Comparison of ENCODE assay signal across 8 cellular contexts in genomic region chr17:51166198-51166986, GRCh38. TPM values are rescaled to one million over a fixed set of nuclear protein-coding genes. Genes with fewer than 3 reads are reported as not detected.
DNase-seq lines count a peak whose midpoint lies in the region; ATAC-seq and TF ChIP-seq lines count a peak whose summit lies in the region.

Gene NME2 (plus strand): TSS chr17:51166411. CDS start chr17:51166831, 420 bp downstream.

- peak within 1 kb of the TSS; percentile 97 for H3K9ac ChIP-seq in PC-3 (ENCODE audit: low read length)

- POLR2A ChIA-PET in PC-3 (lab: Charles Lee; ENCODE audit: unreplicated experiment), result interaction anchor here (0.6 kb wide), 1 partner anchor 105 kb away, joined by 6 read pairs; no protein-coding TSS in a partner anchor

- DNase-seq in Calu3 (peak; percentile 98), HPDE6-E6E7 (ENCODE audit: extremely low spot score) (peak; percentile 93), PC-3 (peak; percentile 97), esophagus squamous epithelium (lab: John Stamatoyannopoulos, UW) (peak; percentile 32), myocyte (ENCODE audit: low read depth) (peak; percentile 90)
- peak; percentile 85 to 88 for DNase-seq in activated T-cell treated with anti-CD3 and anti-CD28 coated beads, Interleukin-2, amount 50 U/mL, for 48 hours
- DNase-seq in stimulated activated effector memory CD8-positive, alpha-beta T cell treated with anti-CD3 and anti-CD28 coated beads, Interleukin-12 subunit alpha, Interleukin-12 subunit beta, amount 100 ng/mL, for 72 hours (ENCODE audit: low spot score in 2 of 2), result peak; percentile 69 to 92

- H3K9me3 ChIP-seq in PC-3 (ENCODE audit: low read length) (no peaks in the 10 kb centered on the region), esophagus squamous epithelium (no peaks in the 10 kb centered on the region)

- H4K20me1 ChIP-seq in PC-3 (ENCODE audit: low read length), result peaks cover 26% of the 10 kb centered on the region

- H2AFZ ChIP-seq in PC-3 (ENCODE audit: low read length), result peak within 1 kb of the TSS; percentile 88

- peaks cover 4% of the 10 kb centered on the region for H3F3A ChIP-seq in PC-3 (ENCODE audit: low read length, unreplicated experiment)

- H3K27ac Mint-ChIP-seq in Calu3 (ENCODE audit: unreplicated experiment), result peak within 1 kb of the TSS; percentile 96
- H3K27ac Mint-ChIP-seq in stimulated activated effector memory CD8-positive, alpha-beta T cell treated with anti-CD3 and anti-CD28 coated beads, Interleukin-12 subunit alpha, Interleukin-12 subunit beta, amount 100 ng/mL, for 72 hours, result peak within 1 kb of the TSS; percentile 96

- H3K4me1 ChIP-seq in PC-3 (ENCODE audit: insufficient read depth, low read length), result peaks cover 21% of the 10 kb centered on the region
- H3K4me1 ChIP-seq in esophagus squamous epithelium, result peaks cover 7 to 31% (median 12%) of the 10 kb centered on the region in 3 donors

- BruUV-seq in Calu3 (replicated peaks; lab: Mats Ljungman, UMichigan) (no TSS peak), PC-3 (replicated peaks; lab: Mats Ljungman, UMichigan) (no TSS peak)

- peaks cover 43% of the 10 kb centered on the region for H3K4me1 Mint-ChIP-seq in Calu3 (ENCODE audit: low read depth, unreplicated experiment)
- H3K4me1 Mint-ChIP-seq in stimulated activated effector memory CD8-positive, alpha-beta T cell treated with anti-CD3 and anti-CD28 coated beads, Interleukin-12 subunit alpha, Interleukin-12 subunit beta, amount 100 ng/mL, for 72 hours, result peaks cover 38% of the 10 kb centered on the region

- H3K27me3 ChIP-seq in PC-3 (ENCODE audit: low read length) (no peaks in the 10 kb centered on the region), esophagus squamous epithelium (no peaks in the 10 kb centered on the region)

- TF ChIP-seq POLR2A in esophagus squamous epithelium (IDR thresholded peaks at IDR 0.05), result peak in 3 of 4 donors; percentile 4 to 71 (median 54)

- H3K27ac ChIP-seq in PC-3 (ENCODE audit: low read length) (peak within 1 kb of the TSS; percentile 73), esophagus squamous epithelium (peak within 1 kb of the TSS; percentile 92 to 98 (median 96))

- H3K27me3 Mint-ChIP-seq in Calu3 (ENCODE audit: unreplicated experiment), result no peaks in the 10 kb centered on the region

- ATAC-seq in GM19467 (IDR thresholded peaks at IDR 0.05; ENCODE audit: unreplicated experiment) (peak; percentile 80), PC-3 (peak; percentile 91)
- peak; percentile 89 for ATAC-seq in stimulated activated effector memory CD8-positive, alpha-beta T cell treated with anti-CD3 and anti-CD28 coated beads, Interleukin-12 subunit alpha, Interleukin-12 subunit beta, amount 100 ng/mL, for 72 hours

- no peaks in the 10 kb centered on the region for H3K9me2 ChIP-seq in PC-3 (replicated peaks; ENCODE audit: low read length)

- intact Hi-C loops in Calu3 (cut with micrococcal nuclease; ENCODE audit: unreplicated experiment) (no loop called here), PC-3 (cut with micrococcal nuclease) (loop anchor here (1.0 to 5.0 kb wide), 2 partner anchors 45 to 96 kb away; partner anchors contain the start of genes MBTD1 and UTP18), esophagus squamous epithelium (cut with DNase I) (no loop called here)

- H3K36me3 ChIP-seq in PC-3 (ENCODE audit: low read depth, low read length) (peaks cover 55% of the 10 kb centered on the region), esophagus squamous epithelium (peaks cover under 1 to 59% (median 20%) of the 10 kb centered on the region in 3 donors)

- WGBS in esophagus squamous epithelium, 2 donors, result 0 to 2% methylated on average over 6 to 10 of the region's 98 CpGs

- TF ChIP-seq CTCF in Calu3 (IDR thresholded peaks at IDR 0.05; ENCODE audit: unreplicated experiment), result no peak
- TF ChIP-seq CTCF in PC-3 (conservative IDR thresholded peaks at IDR 0.05; ENCODE audit: low read depth, low read length), result no peak
- no peak for TF ChIP-seq CTCF in esophagus squamous epithelium (IDR thresholded peaks at IDR 0.05)

- H3K9me3 Mint-ChIP-seq in Calu3 (ENCODE audit: low read depth, unreplicated experiment), result no peaks in the 10 kb centered on the region
- H3K9me3 Mint-ChIP-seq in stimulated activated effector memory CD8-positive, alpha-beta T cell treated with anti-CD3 and anti-CD28 coated beads, Interleukin-12 subunit alpha, Interleukin-12 subunit beta, amount 100 ng/mL, for 72 hours, result no peaks in the 10 kb centered on the region

- H3K4me3 Mint-ChIP-seq in Calu3 (ENCODE audit: low read depth, unreplicated experiment), result peak within 1 kb of the TSS; percentile 93
- H3K4me3 Mint-ChIP-seq in stimulated activated effector memory CD8-positive, alpha-beta T cell treated with anti-CD3 and anti-CD28 coated beads, Interleukin-12 subunit alpha, Interleukin-12 subunit beta, amount 100 ng/mL, for 72 hours, result peak within 1 kb of the TSS; percentile 87

- peak within 1 kb of the TSS; percentile 94 for H3K4me2 ChIP-seq in PC-3 (ENCODE audit: low read length)

- H3K36me3 Mint-ChIP-seq in Calu3 (ENCODE audit: insufficient read depth, unreplicated experiment), result peaks cover 94% of the 10 kb centered on the region
- H3K36me3 Mint-ChIP-seq in stimulated activated effector memory CD8-positive, alpha-beta T cell treated with anti-CD3 and anti-CD28 coated beads, Interleukin-12 subunit alpha, Interleukin-12 subunit beta, amount 100 ng/mL, for 72 hours, result peaks cover 96% of the 10 kb centered on the region

- H3K79me2 ChIP-seq in PC-3 (ENCODE audit: low read length), result peaks cover 37% of the 10 kb centered on the region

- H3K4me3 ChIP-seq in PC-3 (ENCODE audit: low read length), result peak within 1 kb of the TSS; percentile 81
- peak within 1 kb of the TSS; percentile 79 to 96 (median 89) for H3K4me3 ChIP-seq in esophagus squamous epithelium

- CTCF ChIA-PET in Calu3 (lab: Charles Lee) (interaction anchor here (0.6 to 1.6 kb wide), 4 partner anchors 13 to 397 kb away, joined by 3 to 9 read pairs (median 3); partner anchors contain the start of gene NME1), PC-3 (lab: Charles Lee) (interaction anchor here (0.5 kb wide), 1 partner anchor 300 kb away, joined by 10 read pairs; the partner anchor contains the start of gene TOB1)

RNA-seq across cellular contexts. Expression of gene NME2, which starts in this region (rescaled TPM):
- 944 and 1,060 TPM in 2 replicates for total RNA-seq in Calu3 (2022)
- 1,420 and 1,558 TPM in 2 replicates for total RNA-seq in PC-3 (2014; rRNA removed)
- 100 to 1,000 TPM; 513 to 760 (median 569) TPM for total RNA-seq in esophagus squamous epithelium
- total RNA-seq in myocyte, result 388 and 441 TPM in 2 replicates
- polyA plus RNA-seq in myocyte (2012), result 753 TPM

Comparison
In these comparisons a context has a peak if more than half of its experiments do, and no peak if none do; other contexts are left out.
1. Peak in every context shown above with its lines: DNase-seq, ATAC-seq, H3K4me3 ChIP-seq and H3K27ac ChIP-seq.
2. DNase-seq: peak in every context shown above with its lines; median percentile 98 in Calu3; 97 in PC-3; 93 in HPDE6-E6E7; 90 in myocyte; 86 in activated T-cell treated with anti-CD3 and anti-CD28 coated beads, Interleukin-2, amount 50 U/mL, for 48 hours; 80 in stimulated activated effector memory CD8-positive, alpha-beta T cell treated with anti-CD3 and anti-CD28 coated beads, Interleukin-12 subunit alpha, Interleukin-12 subunit beta, amount 100 ng/mL, for 72 hours; 32 in esophagus squamous epithelium.